ENCODE assay signal across 28 cellular contexts in genomic region chr2:157559890-157560289, GRCh38.
"Had no signal": no experiment of that assay in that cellular context is flagged by ENCODE, and none has a peak within 500 bp of the region (broad histone marks: within the 10 kb centered on the region; RNA-seq: fewer than 3 reads in every experiment).

No MANE protein-coding gene starts in this region.

- H3K27ac ChIP-seq: brain microvascular endothelial cell, coronary artery, dorsolateral prefrontal cortex, heart right ventricle, left ventricle myocardium inferior, parathyroid adenoma, psoas muscle, testis, transverse colon had no signal

- H3K4me3 ChIP-seq: coronary artery, dorsolateral prefrontal cortex, heart right ventricle, left ventricle myocardium inferior, lung, psoas muscle, testis, transverse colon had no signal

- H3K9me3 ChIP-seq: psoas muscle, testis had no signal

- H3K4me1 Mint-ChIP-seq: neural crest cell had no signal

- H3K4me1 ChIP-seq: heart right ventricle, left ventricle myocardium inferior, parathyroid adenoma, psoas muscle, testis had no signal

- H3K9me3 Mint-ChIP-seq: effector memory CD8-positive, alpha-beta T cell had no signal

- H3K4me3 Mint-ChIP-seq: activated T-cell treated with anti-CD3 and anti-CD28 coated beads, Interleukin-2, amount 50 U/mL, for 72 hours; effector memory CD8-positive, alpha-beta T cell; neural crest cell; T-helper 2 cell treated with Interferon-gamma antibody and Interleukin-4, amounts not matched to agents 5 μg/mL and 100 μg/mL, for 36 hours had no signal

- H3K27ac Mint-ChIP-seq: activated T-cell treated with anti-CD3 and anti-CD28 coated beads, Interleukin-2, amount 50 U/mL, for 72 hours; effector memory CD8-positive, alpha-beta T cell; T-helper 2 cell treated with Interferon-gamma antibody and Interleukin-4, amounts not matched to agents 5 μg/mL and 100 μg/mL, for 36 hours had no signal

- ATAC-seq: activated T-cell treated with anti-CD3 and anti-CD28 coated beads, Interleukin-2, amount 50 U/mL, for 72 hours; effector memory CD8-positive, alpha-beta T cell; esophagus mucosa; heart right ventricle; psoas muscle had no signal

- H2AFZ ChIP-seq: parathyroid adenoma had no signal

- H3K36me3 ChIP-seq: brain microvascular endothelial cell, heart right ventricle, left ventricle myocardium inferior, transverse colon had no signal

- H3K27me3 ChIP-seq: brain microvascular endothelial cell, dorsolateral prefrontal cortex, heart right ventricle, testis, transverse colon had no signal

- H3K9ac ChIP-seq: parathyroid adenoma had no signal

- DNase-seq: activated CD4-positive, alpha-beta T cell treated with anti-CD3 and anti-CD28 coated beads for 4 hours; activated CD4-positive, alpha-beta T cell treated with anti-CD3 and anti-CD28 coated beads, Interleukin-2, amount 50 U/mL, for 4 hours; activated effector memory CD4-positive, alpha-beta T cell treated with Interleukin-2 at 50 U/mL for 16 hours; activated naive CD4-positive, alpha-beta T cell treated with anti-CD3 and anti-CD28 coated beads, Interleukin-2, amount 50 U/mL, for 16 hours; activated T-cell treated with anti-CD3 and anti-CD28 coated beads for 4 hours; activated T-cell treated with anti-CD3 and anti-CD28 coated beads, Interleukin-2, amount 50 U/mL, for 72 hours; amniotic stem cell; brain microvascular endothelial cell; dorsolateral prefrontal cortex; effector memory CD8-positive, alpha-beta T cell; foreskin fibroblast; heart right ventricle; left ventricle myocardium inferior; naive B cell; occipital lobe; psoas muscle; stimulated activated CD4-positive, alpha-beta T cell treated with anti-CD3 and anti-CD28 coated beads, Interleukin-15, amount 100 ng/mL, for 24 hours; stimulated activated CD4-positive, alpha-beta T cell treated with anti-CD3 and anti-CD28 coated beads, Interleukin-2, amount 100 ng/mL, for 24 hours; stimulated activated naive CD4-positive, alpha-beta T cell treated with Interleukin-2 at 50 U/mL for 16 hours; T-helper 1 cell; testis; transverse colon had no signal

- H3K36me3 Mint-ChIP-seq: naive B cell had no signal
